In genomic region chr1:36486088-36486435, GRCh38 we compare ENCODE assay signal across 1 cellular context.
TF ChIP-seq lines count a peak whose summit lies in the region.

No MANE protein-coding gene starts in this region.

TF ChIP-seq in GM12878, 131 proteins besides CTCF, POLR2A, EP300 and RAD21:
- TF ChIP-seq SP1 (IDR thresholded peaks at IDR 0.05; ENCODE audit: low read depth, low read length): no peak
- no peak for TF ChIP-seq USF1 (IDR thresholded peaks at IDR 0.05; ENCODE audit: borderline replicate concordance, extremely low read length, insufficient read depth, low read depth, low read length)
- TF ChIP-seq TCF12 (IDR thresholded peaks at IDR 0.05; ENCODE audit: low read depth, low read length): no peak
- no peak for TF ChIP-seq CHD4 (IDR thresholded peaks at IDR 0.05)
